In the genomic region with DNA sequence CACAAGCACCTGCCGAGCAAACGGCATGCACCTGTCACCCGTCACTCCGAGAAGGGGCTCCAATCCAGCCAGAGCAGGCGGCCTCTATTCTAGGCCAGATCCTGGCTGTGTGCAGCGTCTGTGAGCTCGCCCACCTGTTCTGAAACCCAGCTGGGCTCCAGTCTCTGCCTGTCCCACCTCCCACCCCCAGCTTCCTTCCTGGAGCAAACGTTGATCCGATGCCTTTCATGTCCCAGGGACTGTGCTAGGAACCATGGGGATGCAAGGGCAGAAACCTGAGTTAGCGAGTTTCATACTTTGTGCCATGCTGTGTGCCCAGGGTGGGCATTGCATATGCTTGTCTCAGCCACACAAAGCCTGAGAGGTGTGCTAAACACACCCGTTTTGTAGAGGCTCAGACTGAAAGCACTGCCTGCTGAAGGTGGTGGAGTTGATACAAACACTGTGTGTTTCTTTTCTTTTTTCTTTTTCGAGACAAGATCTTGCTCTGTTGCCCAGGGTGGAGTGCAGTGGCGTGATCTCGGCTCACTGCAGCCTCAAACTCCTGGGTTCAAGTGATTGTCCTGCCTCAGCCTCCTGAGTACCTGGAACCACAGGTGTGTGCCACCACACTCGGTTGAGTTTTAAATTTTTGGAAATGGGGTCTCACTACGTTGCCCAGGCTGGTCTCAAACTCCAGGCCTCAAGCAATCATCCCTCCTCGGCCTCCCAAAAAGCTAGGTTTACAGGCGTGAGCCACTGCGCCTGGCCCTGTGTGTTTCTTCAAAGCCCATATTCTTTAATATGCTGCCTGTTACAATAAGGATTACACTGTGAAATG, we compare ENCODE assay signal across 11 cellular contexts.
DNase-seq lines count a peak whose midpoint lies in the region; ATAC-seq and TF ChIP-seq lines count a peak whose summit lies in the region.
"Had no signal": no experiment of that assay in that cellular context is flagged by ENCODE, and none has a peak within 500 bp of the region (broad histone marks: within the 10 kb centered on the region; RNA-seq: fewer than 3 reads in every experiment).

No MANE protein-coding gene starts in this region.

- peaks cover 39% of the 10 kb centered on the region for H3K4me1 Mint-ChIP-seq in dendritic cell treated with granulocyte-macrophage colony-stimulating factor and Interleukin-4, amounts not matched to agents 40 ng/mL and 50 ng/mL, for 4 days (ENCODE audit: low read depth)
- H3K4me1 Mint-ChIP-seq in neural progenitor cell = peaks cover 29% of the 10 kb centered on the region

- H3K4me1 ChIP-seq in BLaER1 treated with 17β-estradiol and CSF1 and Interleukin-3, amounts not matched to agents 10 nM and 100 nM = peaks cover 32 to 46% (median 40%) of the 10 kb centered on the region in 10 experiments
- peaks cover 8% of the 10 kb centered on the region for H3K4me1 ChIP-seq in neural progenitor cell

- no peaks in the 10 kb centered on the region for H3K9me3 ChIP-seq in BLaER1 treated with 17β-estradiol and CSF1 and Interleukin-3, amounts not matched to agents 10 nM and 100 nM (replicated peaks in 1 of 11)
- no peaks in the 10 kb centered on the region for H3K9me3 ChIP-seq in neural progenitor cell (ENCODE audit: low read depth)
- H3K9me3 ChIP-seq: esophagus squamous epithelium had no signal

- H2AFZ ChIP-seq in neural progenitor cell (replicated peaks) = no peak overlapping the region

- intact Hi-C loops in dendritic cell treated with granulocyte-macrophage colony-stimulating factor and Interleukin-4, amounts not matched to agents 40 ng/mL and 50 ng/mL, for 4 days (cut with micrococcal nuclease) = no loop called here
- intact Hi-C loops in sciatic nerve (cut with DNase I) = no loop called here

- no peaks in the 10 kb centered on the region for H3K36me3 Mint-ChIP-seq in dendritic cell treated with granulocyte-macrophage colony-stimulating factor and Interleukin-4, amounts not matched to agents 40 ng/mL and 50 ng/mL, for 4 days (ENCODE audit: low read depth)
- no peaks in the 10 kb centered on the region for H3K36me3 Mint-ChIP-seq in neural progenitor cell
- H3K36me3 Mint-ChIP-seq: activated naive CD8-positive, alpha-beta T cell treated with anti-CD3 and anti-CD28 coated beads, Interleukin-2, amount 10 ng/mL, durations not matched to agents 7 days and 5 days; CD4-positive, CD25-positive, alpha-beta regulatory T cell had no signal

- H3F3A ChIP-seq in neural progenitor cell (ENCODE audit: low read depth) = peaks cover 12% of the 10 kb centered on the region

- H3K9me3 Mint-ChIP-seq in dendritic cell treated with granulocyte-macrophage colony-stimulating factor and Interleukin-4, amounts not matched to agents 40 ng/mL and 50 ng/mL, for 4 days = no peaks in the 10 kb centered on the region
- peaks cover 2% of the 10 kb centered on the region for H3K9me3 Mint-ChIP-seq in neural progenitor cell
- H3K9me3 Mint-ChIP-seq: activated naive CD8-positive, alpha-beta T cell treated with anti-CD3 and anti-CD28 coated beads, Interleukin-2, amount 10 ng/mL, durations not matched to agents 7 days and 5 days; CD4-positive, CD25-positive, alpha-beta regulatory T cell had no signal

- no peaks in the 10 kb centered on the region for H3K36me3 ChIP-seq in BLaER1 treated with 17β-estradiol and CSF1 and Interleukin-3, amounts not matched to agents 10 nM and 100 nM
- H3K36me3 ChIP-seq in neural progenitor cell = no peaks in the 10 kb centered on the region
- H3K36me3 ChIP-seq: esophagus squamous epithelium had no signal

- no peak for TF ChIP-seq CTCF in GM12865 (IDR thresholded peaks at IDR 0.05; ENCODE audit: insufficient read depth, low read depth, low read length, missing control alignments)
- TF ChIP-seq CTCF in neural progenitor cell (IDR thresholded peaks at IDR 0.05) = no peak

- no peaks in the 10 kb centered on the region for H3K27me3 ChIP-seq in BLaER1 treated with 17β-estradiol and CSF1 and Interleukin-3, amounts not matched to agents 10 nM and 100 nM
- no peaks in the 10 kb centered on the region for H3K27me3 ChIP-seq in neural progenitor cell
- H3K27me3 ChIP-seq: esophagus squamous epithelium had no signal

- H3K27ac Mint-ChIP-seq in dendritic cell treated with granulocyte-macrophage colony-stimulating factor and Interleukin-4, amounts not matched to agents 40 ng/mL and 50 ng/mL, for 4 days = peak overlapping the region; percentile 83
- no peak overlapping the region for H3K27ac Mint-ChIP-seq in neural progenitor cell

- peak overlapping the region in 4 of 11 experiments; percentile 0 to 45 (median 16); a peak in 3 of 22 replicates for H3K27ac ChIP-seq in BLaER1 treated with 17β-estradiol and CSF1 and Interleukin-3, amounts not matched to agents 10 nM and 100 nM
- no peak overlapping the region for H3K27ac ChIP-seq in neural progenitor cell
- H3K27ac ChIP-seq: esophagus squamous epithelium had no signal

- H3K4me3 ChIP-seq in BLaER1 treated with 17β-estradiol and CSF1 and Interleukin-3, amounts not matched to agents 10 nM and 100 nM = no peak overlapping the region; a peak in 1 of 20 replicates
- H3K4me3 ChIP-seq in GM12865 (ENCODE audit: low read depth, low read length) (no peak overlapping the region), neural progenitor cell (no peak overlapping the region)
- H3K4me3 ChIP-seq: esophagus squamous epithelium had no signal

- no peak overlapping the region for H3K4me3 Mint-ChIP-seq in dendritic cell treated with granulocyte-macrophage colony-stimulating factor and Interleukin-4, amounts not matched to agents 40 ng/mL and 50 ng/mL, for 4 days
- H3K4me3 Mint-ChIP-seq in neural progenitor cell = no peak overlapping the region

- H3K4me2 ChIP-seq in BLaER1 treated with 17β-estradiol and CSF1 and Interleukin-3, amounts not matched to agents 10 nM and 100 nM = peak overlapping the region; percentile 58 to 83 (median 65)
- no peak overlapping the region for H3K4me2 ChIP-seq in neural progenitor cell

- no peaks in the 10 kb centered on the region for H4K20me1 ChIP-seq in BLaER1 treated with 17β-estradiol and CSF1 and Interleukin-3, amounts not matched to agents 10 nM and 100 nM
- no peaks in the 10 kb centered on the region for H4K20me1 ChIP-seq in neural progenitor cell (ENCODE audit: low read depth)

- H3K79me2 ChIP-seq in neural progenitor cell (ENCODE audit: low read depth) = no peaks in the 10 kb centered on the region

- ATAC-seq in sciatic nerve = no peak

- H3K9ac ChIP-seq in BLaER1 treated with 17β-estradiol and CSF1 and Interleukin-3, amounts not matched to agents 10 nM and 100 nM = peak overlapping the region in 3 of 11 experiments; percentile 14 to 34 (median 33); a peak in 2 of 22 replicates
- no peak overlapping the region for H3K9ac ChIP-seq in neural progenitor cell

- H3K27me3 Mint-ChIP-seq in dendritic cell treated with granulocyte-macrophage colony-stimulating factor and Interleukin-4, amounts not matched to agents 40 ng/mL and 50 ng/mL, for 4 days = peaks cover 2% of the 10 kb centered on the region
- peaks cover 6% of the 10 kb centered on the region for H3K27me3 Mint-ChIP-seq in neural progenitor cell (ENCODE audit: insufficient read depth, low read depth)
- H3K27me3 Mint-ChIP-seq: activated naive CD8-positive, alpha-beta T cell treated with anti-CD3 and anti-CD28 coated beads, Interleukin-2, amount 10 ng/mL, durations not matched to agents 7 days and 5 days had no signal

- DNase-seq in GM12865 (ENCODE audit: low read depth) = peak; percentile 64
- peak; percentile 73 for DNase-seq in NCI-H2107 (lab: John Stamatoyannopoulos, UW)
- no peak for DNase-seq in sciatic nerve (ENCODE audit: low spot score)
- no peak for DNase-seq in neural progenitor cell (ENCODE audit: low spot score)
- no peak for DNase-seq in stimulated activated CD8-positive, alpha-beta memory T cell treated with anti-CD3 and anti-CD28 coated beads, Interleukin-4, amount 100 ng/mL, for 48 hours
- DNase-seq in hypothalamus (lab: John Stamatoyannopoulos, UW) = no peak
- DNase-seq: activated naive CD8-positive, alpha-beta T cell treated with anti-CD3 and anti-CD28 coated beads, Interleukin-2, amount 10 ng/mL, durations not matched to agents 7 days and 5 days; esophagus squamous epithelium had no signal

Comparison
In these comparisons a context has a peak if more than half of its experiments do, and no peak if none do; other contexts are left out.
1. DNase-seq: peak in GM12865 (single experiment) and NCI-H2107 (single experiment); none in sciatic nerve (single experiment), neural progenitor cell (single experiment), stimulated activated CD8-positive, alpha-beta memory T cell treated with anti-CD3 and anti-CD28 coated beads, Interleukin-4, amount 100 ng/mL, for 48 hours (single experiment) and hypothalamus (0 of 51).